ENCODE assay signal across 8 cellular contexts in the genomic region with DNA sequence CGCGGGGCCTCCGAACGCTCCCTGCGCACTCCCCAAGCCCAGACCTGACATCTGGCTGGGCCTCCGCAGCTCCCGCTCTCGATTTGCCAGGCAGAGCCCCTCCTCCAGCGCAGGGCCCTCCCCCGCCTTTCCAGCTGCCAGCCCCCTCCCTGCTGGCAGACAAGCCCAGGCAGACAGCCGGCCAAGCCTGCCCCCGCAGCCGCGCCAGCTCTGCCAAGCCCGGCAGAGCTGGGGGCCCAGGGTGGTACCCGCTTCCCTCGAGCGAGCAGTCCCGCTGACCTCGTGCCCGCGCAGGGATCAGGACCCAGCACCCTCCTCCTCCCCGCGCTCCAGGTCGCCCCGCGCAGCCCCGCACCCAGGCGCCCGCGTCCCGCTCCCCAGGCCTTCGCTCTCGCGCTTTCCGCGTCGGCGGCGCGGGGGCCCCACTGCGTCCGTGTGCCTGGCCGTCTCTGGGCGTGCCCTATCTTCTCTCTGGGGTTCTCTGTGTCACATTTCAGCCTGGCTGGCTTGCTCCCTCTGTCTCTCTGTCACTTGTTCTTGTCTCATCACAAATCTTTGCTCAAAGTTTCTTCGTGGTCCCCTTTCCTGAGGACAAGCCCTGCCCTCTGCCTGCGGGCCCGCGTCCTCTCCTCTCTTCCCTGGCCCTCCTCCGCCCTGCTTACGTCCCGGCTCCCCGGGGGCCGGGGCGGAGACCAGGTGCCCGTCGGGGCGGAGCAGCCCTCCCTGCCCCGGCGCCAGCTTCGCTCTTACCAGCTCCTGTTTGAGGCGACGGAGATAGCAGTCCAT. TPM values are rescaled to one million over a fixed set of nuclear protein-coding genes. Genes with fewer than 3 reads are reported as not detected.
A peak's percentile ranks its signal among the peaks of the same experiment; 100 is the strongest.
DNase-seq lines count a peak whose midpoint lies in the region; ATAC-seq and TF ChIP-seq lines count a peak whose summit lies in the region.

No MANE protein-coding gene starts in this region.

- H3K36me3 ChIP-seq in ES-I3 (ENCODE audit: insufficient read depth, low read length): no peaks in the 10 kb centered on the region; the same call in 1 of the 2 replicates
- H3K36me3 ChIP-seq in parathyroid adenoma (ENCODE audit: control insufficient read depth, insufficient read depth, low read length): no peaks in the 10 kb centered on the region

- peaks cover 41% of the 10 kb centered on the region for H3K4me1 ChIP-seq in ES-I3 (ENCODE audit: insufficient read depth, low read length)
- H3K4me1 ChIP-seq in parathyroid adenoma: no peaks in the 10 kb centered on the region

- H2AFZ ChIP-seq in parathyroid adenoma: peak overlapping the region; percentile 79

- WGBS in adipose tissue, 3 donors: 0 to 1% (median 1%) methylated on average over 55 to 63 of the region's 63 CpGs

- H3K9ac ChIP-seq in ES-I3 (ENCODE audit: low read depth, low read length): peak overlapping the region; percentile 94
- H3K9ac ChIP-seq in parathyroid adenoma: no peak overlapping the region

- intact Hi-C loops in left cardiac atrium (cut with DNase I): loop anchor here in 1 of 2 donors (2.0 kb wide), 1 partner anchor 18 kb away; no protein-coding TSS in a partner anchor

- ATAC-seq in GM21526 (IDR thresholded peaks at IDR 0.05; ENCODE audit: low FRiP score, unreplicated experiment) (peak; percentile 44), left cardiac atrium (peak; percentile 63 to 69)

- H3K27ac ChIP-seq in adipose tissue (ENCODE audit: low read depth, low read length): peak overlapping the region; percentile 68
- peak overlapping the region; percentile 78 for H3K27ac ChIP-seq in parathyroid adenoma

- H3K79me2 ChIP-seq in parathyroid adenoma: no peaks in the 10 kb centered on the region

- peak overlapping the region; percentile 84 for H3K4me2 ChIP-seq in parathyroid adenoma (ENCODE audit: low read length)

- DNase-seq in HUDEP-2 (lab: John Stamatoyannopoulos, UW; ENCODE audit: unreplicated experiment in 76 of 76) (peak in 58 of 76 experiments; percentile 12 to 79 (median 48)), RKO (ENCODE audit: low spot score) (peak; percentile 61), left cardiac atrium (peak; percentile 84), cortex of kidney (lab: John Stamatoyannopoulos, UW) (no peak)

- no peak for TF ChIP-seq CTCF in parathyroid adenoma (IDR thresholded peaks at IDR 0.05)

- H3K27me3 ChIP-seq in parathyroid adenoma (ENCODE audit: control insufficient read depth, insufficient read depth, low read length): no peaks in the 10 kb centered on the region

- H3K4me3 ChIP-seq in parathyroid adenoma (ENCODE audit: low read depth, low read length): peak overlapping the region; percentile 56

- H3K9me3 ChIP-seq in ES-I3 (ENCODE audit: control insufficient read depth, insufficient read depth, low read length): no peaks in the 10 kb centered on the region
- no peaks in the 10 kb centered on the region for H3K9me3 ChIP-seq in parathyroid adenoma (ENCODE audit: control insufficient read depth, low read length)

RNA-seq across cellular contexts. Expression of a gene that starts 0.6 kb away (rescaled TPM):
- polyA plus RNA-seq in adipose tissue: 1 to 10 TPM in 2 of 3 donors, under 1 TPM in 1; 0.66 to 6.3 (median 4.3) TPM
- total RNA-seq in left cardiac atrium: 10 to 100 TPM; 18.4 to 31.7 TPM

RNA-seq across cellular contexts. Expression of a gene that starts 17.1 kb away (rescaled TPM):
- 1 to 10 TPM; 2.5 to 5.3 (median 3.6) TPM for polyA plus RNA-seq in adipose tissue
- 1 to 10 TPM; 7.8 TPM for total RNA-seq in left cardiac atrium
